9 cellular contexts compared by ENCODE assay signal in the genomic region with DNA sequence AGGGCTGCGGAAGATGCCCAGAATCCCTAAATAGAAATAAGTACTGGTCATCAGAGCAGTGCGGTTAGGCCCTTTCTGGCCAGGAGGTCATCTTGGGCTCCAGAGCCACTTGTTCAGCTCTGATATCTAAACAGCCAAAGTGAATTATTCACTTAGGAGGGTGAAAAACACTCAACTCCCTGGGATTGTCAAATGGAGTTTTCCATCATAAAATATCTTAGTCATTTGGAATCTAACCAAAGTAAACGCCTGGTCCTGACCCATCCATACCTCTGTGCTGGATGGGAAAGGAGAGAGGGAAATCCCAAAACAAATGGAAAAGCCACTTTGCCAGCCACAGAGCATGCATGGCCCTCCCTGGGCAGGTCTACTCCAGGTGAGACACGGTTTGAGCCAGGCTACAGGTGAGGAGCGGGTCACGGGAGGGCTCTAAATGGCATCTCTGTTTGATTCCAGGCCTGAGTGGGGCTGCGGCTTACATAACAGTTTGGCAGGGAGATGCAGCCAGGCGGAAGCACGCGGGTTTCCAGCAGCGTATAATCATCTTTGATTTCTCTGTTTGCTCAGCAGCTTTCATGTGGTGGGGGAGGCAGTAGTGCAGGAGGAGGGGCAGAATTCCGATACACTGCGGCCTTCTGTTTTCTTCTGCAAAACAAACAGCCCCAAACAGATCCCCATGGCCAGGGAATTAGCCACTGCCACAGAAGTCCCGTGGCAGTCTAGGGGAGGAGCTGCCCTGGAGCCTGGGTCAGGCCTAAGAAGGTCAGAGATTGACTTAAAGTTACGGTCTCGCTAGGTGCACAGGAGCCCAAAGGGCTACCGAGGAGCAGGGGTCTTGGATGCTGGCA. TPM values are rescaled to one million over a fixed set of nuclear protein-coding genes. Genes with fewer than 3 reads are reported as not detected.
DNase-seq lines count a peak whose midpoint lies in the region; ATAC-seq and TF ChIP-seq lines count a peak whose summit lies in the region.
"Had no signal": no experiment of that assay in that cellular context is flagged by ENCODE, and none has a peak within 500 bp of the region (broad histone marks: within the 10 kb centered on the region; RNA-seq: fewer than 3 reads in every experiment).

No MANE protein-coding gene starts in this region.

- DNase-seq in A172 (ENCODE audit: low spot score) (peak; percentile 89), NCI-H1048 (lab: John Stamatoyannopoulos, UW) (peak; percentile 96), dermis blood vessel endothelial cell (peak; percentile 10), midbrain (lab: John Stamatoyannopoulos, UW) (peak; percentile 85), SIG-M5 treated with dmso at 0.1 percent for 504 hours (lab: John Stamatoyannopoulos, UW; ENCODE audit: unreplicated experiment) (no peak), natural killer cell (no peak), T1000 (lab: John Stamatoyannopoulos, UW) (no peak)
- DNase-seq: CD4-positive, CD25-positive, alpha-beta regulatory T cell had no signal

- ATAC-seq in GM18498 (IDR thresholded peaks at IDR 0.05; ENCODE audit: unreplicated experiment) (no peak), natural killer cell (no peak)

- no peaks in the 10 kb centered on the region for H3K4me1 Mint-ChIP-seq in natural killer cell
- H3K4me1 Mint-ChIP-seq: CD4-positive, CD25-positive, alpha-beta regulatory T cell had no signal

- no peak overlapping the region for H3K4me3 Mint-ChIP-seq in natural killer cell
- H3K4me3 Mint-ChIP-seq: CD4-positive, CD25-positive, alpha-beta regulatory T cell had no signal

- H3K27me3 Mint-ChIP-seq in natural killer cell (ENCODE audit: low read depth in 2 of 2): peaks cover 7 to 24% of the 10 kb centered on the region in 2 donors

- no peaks in the 10 kb centered on the region for H3K36me3 Mint-ChIP-seq in natural killer cell
- H3K36me3 Mint-ChIP-seq: CD4-positive, CD25-positive, alpha-beta regulatory T cell had no signal

- no peak overlapping the region for H3K27ac Mint-ChIP-seq in natural killer cell
- H3K27ac Mint-ChIP-seq: CD4-positive, CD25-positive, alpha-beta regulatory T cell had no signal

- intact Hi-C loops in natural killer cell (cut with micrococcal nuclease): no loop called here

- no peaks in the 10 kb centered on the region for H3K9me3 Mint-ChIP-seq in natural killer cell
- H3K9me3 Mint-ChIP-seq: CD4-positive, CD25-positive, alpha-beta regulatory T cell had no signal

- TF ChIP-seq CTCF in natural killer cell (IDR thresholded peaks at IDR 0.05): no peak

RNA-seq across cellular contexts. Expression of a gene that starts 59.1 kb away (rescaled TPM):
- total RNA-seq in A172 (2014; rRNA removed; shearing (Covaris generic)): not detected in 2 replicates
- not detected in 2 replicates for total RNA-seq in dermis blood vessel endothelial cell
- not detected for total RNA-seq in natural killer cell
- total RNA-seq: CD4-positive, CD25-positive, alpha-beta regulatory T cell had no signal

Comparison
In these comparisons a context has a peak if more than half of its experiments do, and no peak if none do; other contexts are left out.
1. DNase-seq: peak in A172 (single experiment), NCI-H1048 (single experiment), dermis blood vessel endothelial cell (single experiment) and midbrain (single experiment); none in SIG-M5 treated with dmso at 0.1 percent for 504 hours (single experiment), natural killer cell (single experiment) and T1000 (single experiment).